Comparison of ENCODE assay signal across 14 cellular contexts in genomic region chr1:26734501-26735058, GRCh38. TPM values are rescaled to one million over a fixed set of nuclear protein-coding genes. Genes with fewer than 3 reads are reported as not detected.
DNase-seq lines count a peak whose midpoint lies in the region; ATAC-seq and TF ChIP-seq lines count a peak whose summit lies in the region.
"Had no signal": no experiment of that assay in that cellular context is flagged by ENCODE, and none has a peak within 500 bp of the region (broad histone marks: within the 10 kb centered on the region; RNA-seq: fewer than 3 reads in every experiment).

No MANE protein-coding gene starts in this region.

- peaks cover 16% of the 10 kb centered on the region for H3K36me3 Mint-ChIP-seq in activated naive CD8-positive, alpha-beta T cell
- peaks cover 63% of the 10 kb centered on the region for H3K36me3 Mint-ChIP-seq in activated naive CD8-positive, alpha-beta T cell treated with anti-CD3 and anti-CD28 coated beads for 36 hours
- peaks cover 37 to 52% of the 10 kb centered on the region in 2 donors for H3K36me3 Mint-ChIP-seq in stimulated activated naive B cell treated with anti-CD40 and anti-IgM and Interleukin-4, amounts not matched to agents 10 μg/mL and 1 μg/mL and 100 μg/mL, for 72 hours

- no peak for DNase-seq in activated naive CD8-positive, alpha-beta T cell treated with anti-CD3 and anti-CD28 coated beads for 36 hours
- no peak for DNase-seq in SJSA1 (ENCODE audit: low read depth in 1 of 2, low spot score in 2 of 2)
- DNase-seq in fibroblast of lung (ENCODE audit: low read depth in 2 of 2): peak; percentile 36 to 66
- DNase-seq in stimulated activated naive B cell treated with anti-CD40 and anti-IgM and Interleukin-4, amounts not matched to agents 10 μg/mL and 1 μg/mL and 100 μg/mL, for 72 hours: no peak
- no peak for DNase-seq in putamen (ENCODE audit: low spot score)
- no peak for DNase-seq in GM13976 (ENCODE audit: low spot score)
- DNase-seq: amniotic stem cell, DMS53, dorsolateral prefrontal cortex, KG1, NCI-H524 treated with DMSO at 0.1 percent for 48 hours had no signal

- H3K4me2 ChIP-seq in fibroblast of lung (ENCODE audit: extremely low read depth, insufficient read depth, low read length): no peak overlapping the region

- no peaks in the 10 kb centered on the region for H4K20me1 ChIP-seq in fibroblast of lung (ENCODE audit: control insufficient read depth, extremely low read depth, insufficient read depth, low read length)

- H3K4me3 ChIP-seq in SJSA1 (no peak overlapping the region), fibroblast of lung (replicated peaks in 1 of 4; ENCODE audit: control extremely low read depth in 1 of 4, insufficient read depth in 1 of 4, low read depth in 3 of 4, low read length in 4 of 4) (no peak overlapping the region)
- H3K4me3 ChIP-seq: dorsolateral prefrontal cortex, prostate gland had no signal

- H3K27me3 ChIP-seq in SJSA1 (replicated peaks): no peaks in the 10 kb centered on the region
- no peaks in the 10 kb centered on the region for H3K27me3 ChIP-seq in fibroblast of lung (ENCODE audit: control insufficient read depth, insufficient read depth, low read length)
- H3K27me3 ChIP-seq: dorsolateral prefrontal cortex had no signal

- H3K79me2 ChIP-seq in fibroblast of lung (ENCODE audit: control insufficient read depth, insufficient read depth, low read length): peaks cover 31% of the 10 kb centered on the region

- no peak overlapping the region for H2AFZ ChIP-seq in fibroblast of lung (ENCODE audit: low read length)

- H3K9me3 ChIP-seq in SJSA1 (replicated peaks) (no peaks in the 10 kb centered on the region), fibroblast of lung (ENCODE audit: control insufficient read depth, insufficient read depth, low read depth, low read length) (no peaks in the 10 kb centered on the region)
- H3K9me3 ChIP-seq: prostate gland had no signal

- H3K36me3 ChIP-seq in SJSA1 (peaks cover 97% of the 10 kb centered on the region), fibroblast of lung (ENCODE audit: control insufficient read depth, insufficient read depth, low read length) (peaks cover 17% of the 10 kb centered on the region)

- in situ Hi-C loops in GM13976 (cut with MboI; ENCODE audit: low sequenced_read_pairs, unreplicated experiment): no loop called here

- H3K4me3 Mint-ChIP-seq in activated naive CD8-positive, alpha-beta T cell: no peak overlapping the region
- no peak overlapping the region for H3K4me3 Mint-ChIP-seq in activated naive CD8-positive, alpha-beta T cell treated with anti-CD3 and anti-CD28 coated beads for 36 hours
- no peak overlapping the region for H3K4me3 Mint-ChIP-seq in stimulated activated naive B cell treated with anti-CD40 and anti-IgM and Interleukin-4, amounts not matched to agents 10 μg/mL and 1 μg/mL and 100 μg/mL, for 72 hours

- no peaks in the 10 kb centered on the region for H3K27me3 Mint-ChIP-seq in activated naive CD8-positive, alpha-beta T cell
- no peaks in the 10 kb centered on the region for H3K27me3 Mint-ChIP-seq in activated naive CD8-positive, alpha-beta T cell treated with anti-CD3 and anti-CD28 coated beads for 36 hours
- no peaks in the 10 kb centered on the region for H3K27me3 Mint-ChIP-seq in stimulated activated naive B cell treated with anti-CD40 and anti-IgM and Interleukin-4, amounts not matched to agents 10 μg/mL and 1 μg/mL and 100 μg/mL, for 72 hours

- peak overlapping the region; percentile 28; the same call in 1 of the 2 replicates for H3K27ac ChIP-seq in SJSA1
- peak overlapping the region; percentile 49 for H3K27ac ChIP-seq in fibroblast of lung (ENCODE audit: insufficient read depth, low read length)

- H3K4me1 Mint-ChIP-seq in activated naive CD8-positive, alpha-beta T cell (ENCODE audit: low read depth): peaks cover 64% of the 10 kb centered on the region
- H3K4me1 Mint-ChIP-seq in activated naive CD8-positive, alpha-beta T cell treated with anti-CD3 and anti-CD28 coated beads for 36 hours: peaks cover 63% of the 10 kb centered on the region
- peaks cover 23 to 25% of the 10 kb centered on the region in 2 donors for H3K4me1 Mint-ChIP-seq in stimulated activated naive B cell treated with anti-CD40 and anti-IgM and Interleukin-4, amounts not matched to agents 10 μg/mL and 1 μg/mL and 100 μg/mL, for 72 hours

- no peak for ATAC-seq in stimulated activated naive B cell treated with anti-CD40 and anti-IgM and Interleukin-4, amounts not matched to agents 10 μg/mL and 1 μg/mL and 100 μg/mL, for 72 hours (replicated peaks)
- ATAC-seq in HG02588 (IDR thresholded peaks at IDR 0.05; ENCODE audit: unreplicated experiment): no peak

- TF ChIP-seq CTCF in fibroblast of lung (conservative IDR thresholded peaks at IDR 0.05 in 1 of 2, IDR thresholded peaks at IDR 0.05 in 1 of 2; ENCODE audit: low read depth in 1 of 2, low read length in 2 of 2): no peak
- TF ChIP-seq CTCF in GM13976 (IDR thresholded peaks at IDR 0.05; ENCODE audit: borderline replicate concordance, control extremely low read depth, extremely low read depth, insufficient read depth, missing control alignments): no peak

- H3K27ac Mint-ChIP-seq in activated naive CD8-positive, alpha-beta T cell: peak overlapping the region; percentile 82
- H3K27ac Mint-ChIP-seq in activated naive CD8-positive, alpha-beta T cell treated with anti-CD3 and anti-CD28 coated beads for 36 hours: no peak overlapping the region
- peak overlapping the region; percentile 81 for H3K27ac Mint-ChIP-seq in stimulated activated naive B cell treated with anti-CD40 and anti-IgM and Interleukin-4, amounts not matched to agents 10 μg/mL and 1 μg/mL and 100 μg/mL, for 72 hours

- H3K4me1 ChIP-seq in SJSA1 (replicated peaks): peaks cover 34% of the 10 kb centered on the region
- peaks cover 10% of the 10 kb centered on the region for H3K4me1 ChIP-seq in fibroblast of lung (ENCODE audit: control insufficient read depth, extremely low read depth, insufficient read depth, low read length)

- no peak overlapping the region for H3K9ac ChIP-seq in fibroblast of lung (ENCODE audit: insufficient read depth, low read length)

- H3K9me3 Mint-ChIP-seq in activated naive CD8-positive, alpha-beta T cell (ENCODE audit: low read depth): no peaks in the 10 kb centered on the region
- H3K9me3 Mint-ChIP-seq in activated naive CD8-positive, alpha-beta T cell treated with anti-CD3 and anti-CD28 coated beads for 36 hours: no peaks in the 10 kb centered on the region
- H3K9me3 Mint-ChIP-seq in stimulated activated naive B cell treated with anti-CD40 and anti-IgM and Interleukin-4, amounts not matched to agents 10 μg/mL and 1 μg/mL and 100 μg/mL, for 72 hours: no peaks in the 10 kb centered on the region

RNA-seq across cellular contexts. Expression of gene ARID1A, which starts 38.8 kb away (rescaled TPM):
- total RNA-seq in activated naive CD8-positive, alpha-beta T cell treated with anti-CD3 and anti-CD28 coated beads for 36 hours: 10 to 100 TPM; 75.6 to 78.4 TPM
- total RNA-seq in SJSA1 (2014; rRNA removed; shearing (Covaris generic)): 22.2 and 23.4 TPM in 2 replicates
- 10.3 and 16.0 TPM in 2 replicates for total RNA-seq in fibroblast of lung
- 12.9 and 18.0 TPM in 2 replicates for polyA plus RNA-seq in fibroblast of lung
- polyA plus RNA-seq in fibroblast of lung (2012): 24.5 and 29.0 TPM in 2 replicates
- 97.0 and 130 TPM in 2 replicates for polyA minus RNA-seq in fibroblast of lung (ENCODE audit: low replicate concordance)

RNA-seq across cellular contexts. Expression of gene PIGV, which starts 53.2 kb away (rescaled TPM):
- 10 to 100 TPM; 20.8 to 20.9 TPM for total RNA-seq in activated naive CD8-positive, alpha-beta T cell treated with anti-CD3 and anti-CD28 coated beads for 36 hours
- total RNA-seq in SJSA1 (2014; rRNA removed; shearing (Covaris generic)): 10.2 and 21.3 TPM in 2 replicates
- 17.2 and 29.6 TPM in 2 replicates for total RNA-seq in fibroblast of lung
- 10.4 and 13.3 TPM in 2 replicates for polyA plus RNA-seq in fibroblast of lung
- 7.6 and 8.9 TPM in 2 replicates for polyA plus RNA-seq in fibroblast of lung (2012)
- polyA minus RNA-seq in fibroblast of lung (ENCODE audit: low replicate concordance): 16.0 and 24.3 TPM in 2 replicates

Comparison
In these comparisons a context has a peak if more than half of its experiments do, and no peak if none do; other contexts are left out.
1. DNase-seq: peak in fibroblast of lung (2 of 2); none in activated naive CD8-positive, alpha-beta T cell treated with anti-CD3 and anti-CD28 coated beads for 36 hours (single experiment), SJSA1 (0 of 2), stimulated activated naive B cell treated with anti-CD40 and anti-IgM and Interleukin-4, amounts not matched to agents 10 μg/mL and 1 μg/mL and 100 μg/mL, for 72 hours (single experiment), putamen (single experiment) and GM13976 (single experiment).